ENCODE assay signal across 1 cellular context in genomic region chr6:43909474-43910148, GRCh38.
A peak's percentile ranks its signal among the peaks of the same experiment; 100 is the strongest.
TF ChIP-seq lines count a peak whose summit lies in the region.

No MANE protein-coding gene starts in this region.

TF ChIP-seq in K562, 482 proteins besides CTCF, POLR2A, EP300 and RAD21 (continued from another document and continues in another):
- TF ChIP-seq ZNF121 (CRISPR knock-in tag; conservative IDR thresholded peaks at IDR 0.05) = no peak
- TF ChIP-seq CGGBP1 (CRISPR knock-in tag; IDR thresholded peaks at IDR 0.05) = no peak
- no peak for TF ChIP-seq BRF1 (IDR thresholded peaks at IDR 0.05; ENCODE audit: borderline replicate concordance, extremely low read depth, insufficient read length)
- TF ChIP-seq ILK (tag; IDR thresholded peaks at IDR 0.05; ENCODE audit: borderline replicate concordance, low read depth) = no peak
- TF ChIP-seq NKRF (IDR thresholded peaks at IDR 0.05; ENCODE audit: borderline replicate concordance) = no peak
- TF ChIP-seq POLR2AphosphoS5 (IDR thresholded peaks at IDR 0.05; ENCODE audit: control insufficient read depth, insufficient read depth, low read depth, low read length) = no peak
- TF ChIP-seq RFX5 (IDR thresholded peaks at IDR 0.05; ENCODE audit: low read depth, low read length) = no peak
- peak; percentile 29; the same call in 1 of the 2 replicates for TF ChIP-seq PTRF (tag; IDR thresholded peaks at IDR 0.05)
- no peak for TF ChIP-seq DPF2 (IDR thresholded peaks at IDR 0.05)
- no peak for TF ChIP-seq GABPB1 (CRISPR knock-in tag; IDR thresholded peaks at IDR 0.05)
- no peak for TF ChIP-seq ZNF511 (CRISPR knock-in tag; IDR thresholded peaks at IDR 0.05)
- no peak for TF ChIP-seq ZBTB40 (IDR thresholded peaks at IDR 0.05)
- no peak for TF ChIP-seq ZBTB40 (CRISPR knock-in tag; IDR thresholded peaks at IDR 0.05)
- TF ChIP-seq ZNF551 (CRISPR knock-in tag; IDR thresholded peaks at IDR 0.05) = no peak
- no peak for TF ChIP-seq ZNF445 (CRISPR knock-in tag; IDR thresholded peaks at IDR 0.05; ENCODE audit: low read depth)
- TF ChIP-seq, protein P1, sequence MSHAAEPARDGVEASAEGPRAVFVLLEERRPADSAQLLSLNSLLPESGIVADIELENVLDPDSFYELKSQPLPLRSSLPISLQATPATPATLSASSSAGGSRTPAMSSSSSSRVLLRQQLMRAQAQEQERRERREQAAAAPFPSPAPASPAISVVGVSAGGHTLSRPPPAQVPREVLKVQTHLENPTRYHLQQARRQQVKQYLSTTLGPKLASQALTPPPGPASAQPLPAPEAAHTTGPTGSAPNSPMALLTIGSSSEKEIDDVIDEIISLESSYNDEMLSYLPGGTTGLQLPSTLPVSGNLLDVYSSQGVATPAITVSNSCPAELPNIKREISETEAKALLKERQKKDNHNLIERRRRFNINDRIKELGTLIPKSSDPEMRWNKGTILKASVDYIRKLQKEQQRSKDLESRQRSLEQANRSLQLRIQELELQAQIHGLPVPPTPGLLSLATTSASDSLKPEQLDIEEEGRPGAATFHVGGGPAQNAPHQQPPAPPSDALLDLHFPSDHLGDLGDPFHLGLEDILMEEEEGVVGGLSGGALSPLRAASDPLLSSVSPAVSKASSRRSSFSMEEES (CRISPR knock-in tag; IDR thresholded peaks at IDR 0.05) = 0 out of 2 replicates have a peak, but pooled peaks have one; percentile 1
- TF ChIP-seq SIN3B (IDR thresholded peaks at IDR 0.05; ENCODE audit: low read depth) = no peak
- TF ChIP-seq, protein P2, sequence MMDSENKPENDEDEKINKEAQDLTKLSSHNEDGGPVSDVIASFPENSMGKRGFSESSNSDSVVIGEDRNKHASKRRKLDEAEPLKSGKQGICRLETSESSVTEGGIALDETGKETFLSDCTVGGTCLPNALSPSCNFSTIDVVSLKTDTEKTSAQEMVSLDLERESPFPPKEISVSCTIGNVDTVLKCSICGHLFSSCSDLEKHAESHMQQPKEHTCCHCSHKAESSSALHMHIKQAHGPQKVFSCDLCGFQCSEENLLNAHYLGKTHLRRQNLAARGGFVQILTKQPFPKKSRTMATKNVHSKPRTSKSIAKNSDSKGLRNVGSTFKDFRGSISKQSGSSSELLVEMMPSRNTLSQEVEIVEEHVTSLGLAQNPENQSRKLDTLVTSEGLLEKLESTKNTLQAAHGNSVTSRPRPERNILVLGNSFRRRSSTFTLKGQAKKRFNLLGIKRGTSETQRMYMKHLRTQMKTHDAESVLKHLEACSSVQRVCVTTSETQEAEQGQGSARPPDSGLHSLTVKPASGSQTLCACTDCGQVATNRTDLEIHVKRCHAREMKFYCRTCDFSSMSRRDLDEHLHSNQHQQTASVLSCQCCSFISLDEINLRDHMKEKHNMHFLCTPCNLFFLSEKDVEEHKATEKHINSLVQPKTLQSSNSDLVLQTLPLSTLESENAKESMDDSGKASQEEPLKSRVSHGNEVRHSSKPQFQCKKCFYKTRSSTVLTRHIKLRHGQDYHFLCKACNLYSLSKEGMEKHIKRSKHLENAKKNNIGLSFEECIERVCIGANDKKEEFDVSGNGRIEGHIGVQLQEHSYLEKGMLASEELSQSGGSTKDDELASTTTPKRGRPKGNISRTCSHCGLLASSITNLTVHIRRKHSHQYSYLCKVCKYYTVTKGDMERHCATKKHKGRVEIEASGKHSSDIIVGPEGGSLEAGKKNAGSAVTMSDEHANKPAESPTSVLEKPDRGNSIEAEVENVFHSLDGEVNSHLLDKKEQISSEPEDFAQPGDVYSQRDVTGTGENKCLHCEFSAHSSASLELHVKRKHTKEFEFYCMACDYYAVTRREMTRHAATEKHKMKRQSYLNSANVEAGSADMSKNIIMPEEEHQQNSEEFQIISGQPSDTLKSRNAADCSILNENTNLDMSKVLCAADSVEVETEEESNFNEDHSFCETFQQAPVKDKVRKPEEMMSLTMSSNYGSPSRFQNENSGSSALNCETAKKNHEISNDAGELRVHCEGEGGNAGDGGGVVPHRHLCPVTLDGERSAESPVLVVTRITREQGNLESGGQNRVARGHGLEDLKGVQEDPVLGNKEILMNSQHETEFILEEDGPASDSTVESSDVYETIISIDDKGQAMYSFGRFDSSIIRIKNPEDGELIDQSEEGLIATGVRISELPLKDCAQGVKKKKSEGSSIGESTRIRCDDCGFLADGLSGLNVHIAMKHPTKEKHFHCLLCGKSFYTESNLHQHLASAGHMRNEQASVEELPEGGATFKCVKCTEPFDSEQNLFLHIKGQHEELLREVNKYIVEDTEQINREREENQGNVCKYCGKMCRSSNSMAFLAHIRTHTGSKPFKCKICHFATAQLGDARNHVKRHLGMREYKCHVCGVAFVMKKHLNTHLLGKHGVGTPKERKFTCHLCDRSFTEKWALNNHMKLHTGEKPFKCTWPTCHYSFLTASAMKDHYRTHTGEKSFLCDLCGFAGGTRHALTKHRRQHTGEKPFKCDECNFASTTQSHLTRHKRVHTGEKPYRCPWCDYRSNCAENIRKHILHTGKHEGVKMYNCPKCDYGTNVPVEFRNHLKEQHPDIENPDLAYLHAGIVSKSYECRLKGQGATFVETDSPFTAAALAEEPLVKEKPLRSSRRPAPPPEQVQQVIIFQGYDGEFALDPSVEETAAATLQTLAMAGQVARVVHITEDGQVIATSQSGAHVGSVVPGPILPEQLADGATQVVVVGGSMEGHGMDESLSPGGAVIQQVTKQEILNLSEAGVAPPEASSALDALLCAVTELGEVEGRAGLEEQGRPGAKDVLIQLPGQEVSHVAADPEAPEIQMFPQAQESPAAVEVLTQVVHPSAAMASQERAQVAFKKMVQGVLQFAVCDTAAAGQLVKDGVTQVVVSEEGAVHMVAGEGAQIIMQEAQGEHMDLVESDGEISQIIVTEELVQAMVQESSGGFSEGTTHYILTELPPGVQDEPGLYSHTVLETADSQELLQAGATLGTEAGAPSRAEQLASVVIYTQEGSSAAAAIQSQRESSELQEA (IDR thresholded peaks at IDR 0.05; ENCODE audit: low read depth) = no peak
- TF ChIP-seq POLR2H (tag; IDR thresholded peaks at IDR 0.05; ENCODE audit: low read depth) = no peak
- no peak for TF ChIP-seq HNRNPH1 (optimal IDR thresholded peaks at IDR 0.05; ENCODE audit: low read depth, low read length)
- no peak for TF ChIP-seq FOXO4 (CRISPR knock-in tag; IDR thresholded peaks at IDR 0.05)
- no peak for TF ChIP-seq XRCC5 (IDR thresholded peaks at IDR 0.05; ENCODE audit: low read depth, low read length)
- 0 out of 2 replicates have a peak, but pooled peaks have one; percentile 72 for TF ChIP-seq TCF15 (CRISPR knock-in tag; IDR thresholded peaks at IDR 0.05)
- 0 out of 2 replicates have a peak, but pooled peaks have one; percentile 18 for TF ChIP-seq ZNF766 (CRISPR knock-in tag; conservative IDR thresholded peaks at IDR 0.05)
- no peak for TF ChIP-seq MED1 (CRISPR knock-in tag; IDR thresholded peaks at IDR 0.05; ENCODE audit: borderline replicate concordance)
- no peak for TF ChIP-seq THRAP3 (IDR thresholded peaks at IDR 0.05; ENCODE audit: borderline replicate concordance)
- no peak; the same call in 1 of the 2 replicates for TF ChIP-seq THRA (IDR thresholded peaks at IDR 0.05)
- TF ChIP-seq BMI1 (IDR thresholded peaks at IDR 0.05; ENCODE audit: low read length) = no peak
- TF ChIP-seq PYGO2 (tag; IDR thresholded peaks at IDR 0.05) = no peak
- no peak for TF ChIP-seq ZBTB7A (IDR thresholded peaks at IDR 0.05; ENCODE audit: borderline replicate concordance, control insufficient read depth, low read depth, low read length)
- no peak for TF ChIP-seq SIRT6 (IDR thresholded peaks at IDR 0.05; ENCODE audit: low read depth, low read length)
- TF ChIP-seq L3MBTL2 (IDR thresholded peaks at IDR 0.05) = peak; percentile 75; the same call in 1 of the 2 replicates
